Comparison of ENCODE assay signal across 8 cellular contexts in genomic region chr1:155598842-155599331, GRCh38. TPM values are rescaled to one million over a fixed set of nuclear protein-coding genes. Genes with fewer than 3 reads are reported as not detected.
DNase-seq lines count a peak whose midpoint lies in the region; ATAC-seq and TF ChIP-seq lines count a peak whose summit lies in the region.

No MANE protein-coding gene starts in this region.

- WGBS in body of pancreas, 2 donors: 31 to 32% methylated on average over 12 of the region's 12 CpGs

- H3K27ac ChIP-seq in right atrium auricular region (no peak overlapping the region), body of pancreas (no peak overlapping the region)

- TF ChIP-seq CTCF in right atrium auricular region (IDR thresholded peaks at IDR 0.05): no peak
- no peak for TF ChIP-seq CTCF in body of pancreas (IDR thresholded peaks at IDR 0.05)
- TF ChIP-seq CTCF in kidney epithelial cell (IDR thresholded peaks at IDR 0.05; ENCODE audit: insufficient read depth, low read length, poor library complexity, severe bottlenecking): peak; percentile 5

- peak; percentile 38 for ATAC-seq in Right ventricle myocardium superior (ENCODE audit: poor library complexity)
- ATAC-seq in body of pancreas: peak; percentile 18
- no peak for ATAC-seq in HG02981 (IDR thresholded peaks at IDR 0.05; ENCODE audit: unreplicated experiment)
- ATAC-seq in GM18870 (IDR thresholded peaks at IDR 0.05; ENCODE audit: unreplicated experiment): no peak

- H3K27me3 ChIP-seq in right atrium auricular region: no peaks in the 10 kb centered on the region
- H3K27me3 ChIP-seq in body of pancreas: no peaks in the 10 kb centered on the region
- no peaks in the 10 kb centered on the region for H3K27me3 ChIP-seq in kidney epithelial cell (ENCODE audit: control insufficient read depth, insufficient read depth, low read length)

- H3K4me1 ChIP-seq in right atrium auricular region: peaks cover 0 to 5% of the 10 kb centered on the region in 2 donors
- H3K4me1 ChIP-seq in body of pancreas: no peaks in the 10 kb centered on the region

- no peak for TF ChIP-seq POLR2A in body of pancreas (IDR thresholded peaks at IDR 0.05)

- H3K9me3 ChIP-seq in right atrium auricular region: no peaks in the 10 kb centered on the region
- no peaks in the 10 kb centered on the region for H3K9me3 ChIP-seq in body of pancreas

- no peak overlapping the region for H3K4me3 ChIP-seq in right atrium auricular region
- no peak overlapping the region for H3K4me3 ChIP-seq in body of pancreas
- H3K4me3 ChIP-seq in kidney epithelial cell (ENCODE audit: low read depth, low read length): no peak overlapping the region

- intact Hi-C loops in Right ventricle myocardium superior (cut with DNase I) (no loop called here), body of pancreas (cut with DNase I) (loop anchor here (10.0 kb wide), 1 partner anchor 344 kb away; the partner anchor contains the start of gene ENTREP3)

- DNase-seq in Right ventricle myocardium superior (peak; percentile 41), right atrium auricular region (ENCODE audit: low spot score) (no peak), body of pancreas (peak in 2 of 4 donors; percentile 2 to 23), kidney epithelial cell (ENCODE audit: low read depth) (peak; percentile 2), NOMO-1 treated with dmso at 0.1 percent for 144 hours (lab: John Stamatoyannopoulos, UW; ENCODE audit: unreplicated experiment) (no peak)
- no peak for DNase-seq in stimulated activated CD4-positive, alpha-beta T cell treated with anti-CD3 and anti-CD28 coated beads, Interleukin-4, amount 100 ng/mL, for 4 hours

- H3K36me3 ChIP-seq in right atrium auricular region (no peaks in the 10 kb centered on the region), body of pancreas (replicated peaks in 1 of 2; ENCODE audit: insufficient read depth in 1 of 2, low read depth in 2 of 2) (no peaks in the 10 kb centered on the region), kidney epithelial cell (ENCODE audit: control insufficient read depth, insufficient read depth, low read length) (no peaks in the 10 kb centered on the region)

RNA-seq across cellular contexts. Expression of gene MSTO1, which starts 11.1 kb away (rescaled TPM):
- total RNA-seq in Right ventricle myocardium superior (9.7 TPM), right atrium auricular region (1 to 10 TPM; 4.4 to 4.8 TPM), body of pancreas (10 to 100 TPM; 19.5 to 50.4 TPM), kidney epithelial cell (12.3 and 21.0 TPM in 2 replicates)

RNA-seq across cellular contexts. Expression of gene ASH1L, which starts 36.3 kb away (rescaled TPM):
- total RNA-seq in Right ventricle myocardium superior (41.3 TPM), right atrium auricular region (10 to 100 TPM; 37.2 to 50.2 TPM), body of pancreas (10 to 100 TPM; 34.0 to 51.4 TPM), kidney epithelial cell (19.5 and 25.3 TPM in 2 replicates)

Comparison
In these comparisons a context has a peak if more than half of its experiments do, and no peak if none do; other contexts are left out.
1. DNase-seq: peak in Right ventricle myocardium superior (single experiment) and kidney epithelial cell (single experiment); none in right atrium auricular region (single experiment), NOMO-1 treated with dmso at 0.1 percent for 144 hours (single experiment) and stimulated activated CD4-positive, alpha-beta T cell treated with anti-CD3 and anti-CD28 coated beads, Interleukin-4, amount 100 ng/mL, for 4 hours (0 of 2).
2. ATAC-seq: peak in Right ventricle myocardium superior (single experiment) and body of pancreas (single experiment); none in HG02981 (single experiment) and GM18870 (single experiment).